9 cellular contexts compared by ENCODE assay signal in genomic region chr14:71555654-71556559, GRCh38.
DNase-seq lines count a peak whose midpoint lies in the region; ATAC-seq, FAIRE-seq and TF ChIP-seq lines count a peak whose summit lies in the region.
"Had no signal": no experiment of that assay in that cellular context is flagged by ENCODE, and none has a peak within 500 bp of the region (broad histone marks: within the 10 kb centered on the region; RNA-seq: fewer than 3 reads in every experiment).

No MANE protein-coding gene starts in this region.

- intact Hi-C loops in psoas muscle (cut with DNase I), result no loop called here

- FAIRE-seq in bronchial epithelial cell (lab: Jason Lieb, UNC), result no peak
- FAIRE-seq: colon had no signal

- TF ChIP-seq CTCF in bronchial epithelial cell (IDR thresholded peaks at IDR 0.05; ENCODE audit: insufficient read depth, low read length, severe bottlenecking) (no peak), psoas muscle (IDR thresholded peaks at IDR 0.05) (no peak)

- DNase-seq in NCI-H2171 treated with DMSO at 0.1 percent for 48 hours (lab: John Stamatoyannopoulos, UW), result peak; percentile 22
- no peak for DNase-seq in NCI-H2171 (lab: John Stamatoyannopoulos, UW)
- DNase-seq in T-helper 1 cell, result peak; percentile 9 to 81 (median 27)
- DNase-seq in bronchial epithelial cell (ENCODE audit: low read depth), result peak; percentile 69
- peak; percentile 29 to 47 (median 33) for DNase-seq in stimulated activated CD4-positive, alpha-beta T cell treated with anti-CD3 and anti-CD28 coated beads, Interleukin-1b, Interleukin-23, amount 100 ng/mL, for 24 hours (ENCODE audit: low read depth in 4 of 4, low spot score in 1 of 4)
- DNase-seq in AG08395 (ENCODE audit: low spot score), result no peak
- no peak for DNase-seq in psoas muscle

- 56 to 64% (median 62%) methylated on average over 5 of the region's 5 CpGs for WGBS in psoas muscle, 3 donors

- H3K27ac ChIP-seq in psoas muscle, result no peak overlapping the region

- H3K4me1 ChIP-seq in psoas muscle, result no peaks in the 10 kb centered on the region

- no peak overlapping the region for H3K4me3 ChIP-seq in bronchial epithelial cell (ENCODE audit: low read depth, low read length)
- no peak overlapping the region for H3K4me3 ChIP-seq in psoas muscle

- ATAC-seq in HG03095 (IDR thresholded peaks at IDR 0.05; ENCODE audit: unreplicated experiment) (peak; percentile 79), psoas muscle (no peak)

- no peaks in the 10 kb centered on the region for H3K27me3 ChIP-seq in bronchial epithelial cell (ENCODE audit: control insufficient read depth, insufficient read depth, low read length)
- H3K27me3 ChIP-seq in psoas muscle (ENCODE audit: insufficient read depth in 3 of 3, low read length in 2 of 3), result no peaks in the 10 kb centered on the region

- H3K9me3 ChIP-seq in psoas muscle, result no peaks in the 10 kb centered on the region

- H3K36me3 ChIP-seq in bronchial epithelial cell (ENCODE audit: control insufficient read depth, insufficient read depth, low read length) (no peaks in the 10 kb centered on the region), psoas muscle (ENCODE audit: insufficient read depth in 1 of 2, low read depth in 1 of 2) (no peaks in the 10 kb centered on the region)

Comparison
In these comparisons a context has a peak if more than half of its experiments do, and no peak if none do; other contexts are left out.
1. DNase-seq: peak in NCI-H2171 treated with DMSO at 0.1 percent for 48 hours (single experiment), T-helper 1 cell (5 of 5), bronchial epithelial cell (single experiment) and stimulated activated CD4-positive, alpha-beta T cell treated with anti-CD3 and anti-CD28 coated beads, Interleukin-1b, Interleukin-23, amount 100 ng/mL, for 24 hours (4 of 4); none in NCI-H2171 (single experiment), AG08395 (single experiment) and psoas muscle (0 of 2).